ENCODE assay signal across 19 cellular contexts in genomic region chr3:43152649-43153048, GRCh38. TPM values are rescaled to one million over a fixed set of nuclear protein-coding genes. Genes with fewer than 3 reads are reported as not detected.
DNase-seq lines count a peak whose midpoint lies in the region; ATAC-seq, FAIRE-seq and TF ChIP-seq lines count a peak whose summit lies in the region.
"Had no signal": no experiment of that assay in that cellular context is flagged by ENCODE, and none has a peak within 500 bp of the region (broad histone marks: within the 10 kb centered on the region; RNA-seq: fewer than 3 reads in every experiment).

No MANE protein-coding gene starts in this region.

- no peaks in the 10 kb centered on the region for H3K4me1 Mint-ChIP-seq in astrocyte (ENCODE audit: low read depth, unreplicated experiment)
- H3K4me1 Mint-ChIP-seq: activated CD4-positive, alpha-beta memory T cell treated with anti-CD3 and anti-CD28 coated beads, Interleukin-2, amount 10 ng/mL, durations not matched to agents 7 days and 5 days had no signal

- WGBS in hepatocyte (ENCODE audit: low lambda C conversion rate, missing lambda C conversion rate), result 55% methylated on average over 5 of the region's 5 CpGs
- 37 to 60% methylated on average over 2 to 5 of the region's 5 CpGs for WGBS in transverse colon (ENCODE audit: low coverage in 1 of 2), 2 donors

- H3K4me3 Mint-ChIP-seq in astrocyte (ENCODE audit: unreplicated experiment), result no peak overlapping the region
- H3K4me3 Mint-ChIP-seq: activated CD4-positive, alpha-beta memory T cell treated with anti-CD3 and anti-CD28 coated beads, Interleukin-2, amount 10 ng/mL, durations not matched to agents 7 days and 5 days; activated naive CD8-positive, alpha-beta T cell treated with anti-CD3 and anti-CD28 coated beads for 36 hours; activated T-cell treated with anti-CD3 and anti-CD28 coated beads, Interleukin-2, amount 50 U/mL, for 4 hours; central memory CD8-positive, alpha-beta T cell; natural killer cell treated with Interleukin-12 subunit alpha and Interleukin-12 subunit beta and Interleukin-15 and Interleukin-18, amount 100 ng/mL, for 72 hours had no signal

- DNase-seq in NCI-H748 (lab: John Stamatoyannopoulos, UW; ENCODE audit: unreplicated experiment) (peak; percentile 8), NCI-H748 treated with DMSO at 0.1 percent for 48 hours (lab: John Stamatoyannopoulos, UW) (no peak), astrocyte (ENCODE audit: low read depth) (no peak), hepatocyte (ENCODE audit: low spot score) (peak; percentile 22), transverse colon (no peak), putamen (ENCODE audit: low spot score) (no peak), lower lobe of right lung (no peak), NCI-H1930 (lab: John Stamatoyannopoulos, UW) (no peak)
- DNase-seq: activated CD4-positive, alpha-beta memory T cell treated with anti-CD3 and anti-CD28 coated beads, Interleukin-2, amount 10 ng/mL, durations not matched to agents 7 days and 5 days; activated naive CD8-positive, alpha-beta T cell treated with anti-CD3 and anti-CD28 coated beads for 36 hours; activated T-cell treated with anti-CD3 and anti-CD28 coated beads, Interleukin-2, amount 50 U/mL, for 4 hours; NCI-H1048; NCI-H446 treated with DMSO at 0.1 percent for 48 hours; stimulated activated naive CD8-positive, alpha-beta T cell treated with anti-CD3 and anti-CD28 coated beads, Interleukin-15, Interleukin-2, amounts not matched to agents 100 U/mL and 50 U/mL, for 24 hours had no signal

- no peak for TF ChIP-seq EP300 in transverse colon (IDR thresholded peaks at IDR 0.05; ENCODE audit: low read depth)

- no peak for TF ChIP-seq POLR2A in transverse colon (IDR thresholded peaks at IDR 0.05)

- no peak for ATAC-seq in lower lobe of right lung
- ATAC-seq: activated T-cell treated with anti-CD3 and anti-CD28 coated beads, Interleukin-2, amount 50 U/mL, for 4 hours; natural killer cell treated with Interleukin-12 subunit alpha and Interleukin-12 subunit beta and Interleukin-15 and Interleukin-18, amount 100 ng/mL, for 72 hours; Panc1; stimulated activated naive CD8-positive, alpha-beta T cell treated with anti-CD3 and anti-CD28 coated beads, Interleukin-15, Interleukin-2, amounts not matched to agents 100 U/mL and 50 U/mL, for 24 hours had no signal

- H3K27me3 ChIP-seq in astrocyte (ENCODE audit: insufficient read depth, low read length), result peaks cover 23% of the 10 kb centered on the region
- H3K27me3 ChIP-seq in hepatocyte, result peaks cover 4% of the 10 kb centered on the region
- peaks cover 15% of the 10 kb centered on the region for H3K27me3 ChIP-seq in transverse colon
- H3K27me3 ChIP-seq in lower lobe of right lung (ENCODE audit: low read depth), result no peaks in the 10 kb centered on the region

- no peak for TF ChIP-seq CTCF in astrocyte (IDR thresholded peaks at IDR 0.05; ENCODE audit: insufficient read depth, low read depth, low read length)
- no peak for TF ChIP-seq CTCF in hepatocyte (IDR thresholded peaks at IDR 0.05; ENCODE audit: poor library complexity)
- TF ChIP-seq CTCF in transverse colon (IDR thresholded peaks at IDR 0.05), result no peak
- no peak for TF ChIP-seq CTCF in lower lobe of right lung (IDR thresholded peaks at IDR 0.05)

- no peaks in the 10 kb centered on the region for H3K9me2 ChIP-seq in hepatocyte (replicated peaks; ENCODE audit: insufficient read depth)

- intact Hi-C loops in transverse colon (cut with DNase I; ENCODE audit: low total_unique reads), result no loop called here
- intact Hi-C loops in lower lobe of right lung (cut with DNase I), result no loop called here

- H3K9me3 ChIP-seq in astrocyte (ENCODE audit: insufficient read depth, low read depth, low read length) (no peaks in the 10 kb centered on the region), hepatocyte (ENCODE audit: low read depth) (no peaks in the 10 kb centered on the region), transverse colon (no peaks in the 10 kb centered on the region), lower lobe of right lung (no peaks in the 10 kb centered on the region)
- H3K9me3 ChIP-seq: prostate gland had no signal

- H3K9ac ChIP-seq in astrocyte (ENCODE audit: low read length), result no peak overlapping the region

- in situ Hi-C loops in transverse colon (cut with MboI; ENCODE audit: low pct_ligation_motif_present in 1 of 4, low pct_unique_long_range_greater_than_20kb in 1 of 4, low sequenced_read_pairs in 3 of 4), result loop anchor here in 3 of 4 donors (10.0 to 25.0 kb wide), 2 partner anchors 188 to 360 kb away; no protein-coding TSS in a partner anchor

- no peak for FAIRE-seq in astrocyte (lab: Jason Lieb, UNC)

- H2AFZ ChIP-seq in astrocyte (ENCODE audit: low read depth, low read length), result peak overlapping the region; percentile 37
- no peak overlapping the region for H2AFZ ChIP-seq in hepatocyte

- H3K27ac Mint-ChIP-seq in astrocyte (ENCODE audit: unreplicated experiment), result no peak overlapping the region
- H3K27ac Mint-ChIP-seq: activated CD4-positive, alpha-beta memory T cell treated with anti-CD3 and anti-CD28 coated beads, Interleukin-2, amount 10 ng/mL, durations not matched to agents 7 days and 5 days; activated naive CD8-positive, alpha-beta T cell treated with anti-CD3 and anti-CD28 coated beads for 36 hours; natural killer cell treated with Interleukin-12 subunit alpha and Interleukin-12 subunit beta and Interleukin-15 and Interleukin-18, amount 100 ng/mL, for 72 hours had no signal

- H3K79me2 ChIP-seq in astrocyte (ENCODE audit: insufficient read depth, low read length), result no peaks in the 10 kb centered on the region
- H3K79me2 ChIP-seq in hepatocyte, result no peaks in the 10 kb centered on the region

- H3K27ac ChIP-seq in astrocyte (ENCODE audit: low read depth, low read length) (no peak overlapping the region), hepatocyte (no peak overlapping the region), transverse colon (peak overlapping the region; percentile 6 to 44 (median 28)), lower lobe of right lung (no peak overlapping the region)
- H3K27ac ChIP-seq: prostate gland had no signal

- peaks cover 2% of the 10 kb centered on the region for H3K9me3 Mint-ChIP-seq in astrocyte (ENCODE audit: unreplicated experiment)
- H3K9me3 Mint-ChIP-seq: activated naive CD8-positive, alpha-beta T cell treated with anti-CD3 and anti-CD28 coated beads for 36 hours; activated T-cell treated with anti-CD3 and anti-CD28 coated beads, Interleukin-2, amount 50 U/mL, for 4 hours; central memory CD8-positive, alpha-beta T cell; natural killer cell treated with Interleukin-12 subunit alpha and Interleukin-12 subunit beta and Interleukin-15 and Interleukin-18, amount 100 ng/mL, for 72 hours had no signal

- H4K20me1 ChIP-seq in astrocyte (ENCODE audit: insufficient read depth, low read length) (no peaks in the 10 kb centered on the region), hepatocyte (ENCODE audit: insufficient read depth, poor library complexity, severe bottlenecking) (no peaks in the 10 kb centered on the region)

- H3K36me3 ChIP-seq in astrocyte (ENCODE audit: insufficient read depth, low read length) (no peaks in the 10 kb centered on the region), hepatocyte (replicated peaks; ENCODE audit: insufficient read depth, low read depth) (no peaks in the 10 kb centered on the region), transverse colon (no peaks in the 10 kb centered on the region), lower lobe of right lung (no peaks in the 10 kb centered on the region)
- H3K36me3 ChIP-seq: prostate gland had no signal

- H3K4me3 ChIP-seq in astrocyte (ENCODE audit: insufficient read depth, low read depth, low read length), result no peak overlapping the region
- H3K4me3 ChIP-seq in hepatocyte, result no peak overlapping the region
- no peak overlapping the region for H3K4me3 ChIP-seq in transverse colon
- no peak overlapping the region for H3K4me3 ChIP-seq in lower lobe of right lung
- H3K4me3 ChIP-seq: lung, prostate gland had no signal

- H3K27me3 Mint-ChIP-seq in astrocyte (ENCODE audit: low read depth, unreplicated experiment), result peaks cover 18% of the 10 kb centered on the region
- H3K27me3 Mint-ChIP-seq: activated naive CD8-positive, alpha-beta T cell treated with anti-CD3 and anti-CD28 coated beads for 36 hours had no signal

- H3K36me3 Mint-ChIP-seq in astrocyte (ENCODE audit: low read depth, unreplicated experiment), result no peaks in the 10 kb centered on the region
- H3K36me3 Mint-ChIP-seq: activated naive CD8-positive, alpha-beta T cell treated with anti-CD3 and anti-CD28 coated beads for 36 hours had no signal

- H3K4me1 ChIP-seq in astrocyte (ENCODE audit: insufficient read depth, low read length), result peaks cover 6% of the 10 kb centered on the region
- peaks cover 9% of the 10 kb centered on the region for H3K4me1 ChIP-seq in hepatocyte (ENCODE audit: insufficient read depth)
- peaks cover 0 to 5% (median 2%) of the 10 kb centered on the region in 4 donors for H3K4me1 ChIP-seq in transverse colon
- peaks cover 6% of the 10 kb centered on the region for H3K4me1 ChIP-seq in lower lobe of right lung

- H3K4me2 ChIP-seq in astrocyte (ENCODE audit: low read length) (no peak overlapping the region), hepatocyte (no peak overlapping the region)

RNA-seq across cellular contexts. Expression of gene POMGNT2, which starts 46.8 kb away (rescaled TPM):
- 13.0 and 13.7 TPM in 2 replicates for total RNA-seq in astrocyte
- 27.6 and 31.8 TPM in 2 replicates for total RNA-seq in hepatocyte
- polyA plus RNA-seq in hepatocyte, result 45.6 and 53.6 TPM in 2 replicates
- 1 to 10 TPM; 3.2 to 7.8 (median 5.9) TPM for total RNA-seq in transverse colon
- total RNA-seq in lower lobe of right lung, result 9.9 TPM

Comparison
In these comparisons a context has a peak if more than half of its experiments do, and no peak if none do; other contexts are left out.
1. DNase-seq: peak in NCI-H748 (single experiment) and hepatocyte (single experiment); none in NCI-H748 treated with DMSO at 0.1 percent for 48 hours (single experiment), astrocyte (single experiment), transverse colon (single experiment), putamen (single experiment), lower lobe of right lung (single experiment) and NCI-H1930 (0 of 2).
2. H3K27ac ChIP-seq: peak in transverse colon (4 of 4); none in astrocyte (single experiment), hepatocyte (single experiment) and lower lobe of right lung (single experiment).